ENCODE assay signal across 25 cellular contexts in genomic region chr2:16750175-16750924, GRCh38.
"Had no signal": no experiment of that assay in that cellular context is flagged by ENCODE, and none has a peak within 500 bp of the region (broad histone marks: within the 10 kb centered on the region; RNA-seq: fewer than 3 reads in every experiment).

No MANE protein-coding gene starts in this region.

- H3K4me2 ChIP-seq: smooth muscle cell had no signal

- H3K36me3 ChIP-seq: lower lobe of right lung, neutrophil, right atrium auricular region, right lobe of liver, tibial nerve, uterus had no signal

- FAIRE-seq: keratinocyte had no signal

- H2AFZ ChIP-seq: parathyroid adenoma had no signal

- H3K9ac ChIP-seq: parathyroid adenoma had no signal

- H3K27me3 ChIP-seq: right atrium auricular region, right lobe of liver, tibial nerve, uterus had no signal

- H3K79me2 ChIP-seq: parathyroid adenoma had no signal

- H3K27ac ChIP-seq: lower lobe of right lung, neutrophil, parathyroid adenoma, right atrium auricular region, right lobe of liver, tibial nerve, uterus had no signal

- H3K4me3 ChIP-seq: lower lobe of right lung, right atrium auricular region, right lobe of liver, smooth muscle cell, tibial nerve, uterus had no signal

- DNase-seq: hippocampal formation; kidney glomerular epithelial cell; left cardiac atrium; lower lobe of right lung; mammary epithelial cell; mesenchymal stem cell; naive thymus-derived CD8-positive, alpha-beta T cell; occipital lobe; right lobe of liver; stimulated activated CD4-positive, alpha-beta T cell treated with anti-CD3 and anti-CD28 coated beads, Interleukin-1b, Interleukin-23, amount 100 ng/mL, for 48 hours; stimulated activated CD4-positive, alpha-beta T cell treated with anti-CD3 and anti-CD28 coated beads, Interleukin-2, amount 100 ng/mL, for 48 hours; stimulated activated CD4-positive, alpha-beta T cell treated with anti-CD3 and anti-CD28 coated beads, Interleukin-4, amount 100 ng/mL, for 4 hours; stimulated activated CD8-positive, alpha-beta memory T cell treated with anti-CD3 and anti-CD28 coated beads, Interleukin-4, amount 100 ng/mL, for 48 hours; stimulated activated naive CD4-positive, alpha-beta T cell treated with Interleukin-2 at 50 U/mL for 16 hours; stimulated activated naive CD8-positive, alpha-beta T cell treated with anti-CD3 and anti-CD28 coated beads, Interleukin-15, amount 100 ng/mL, for 72 hours; substantia nigra; uterus had no signal

- H3K9me3 ChIP-seq: lower lobe of right lung, neutrophil, right atrium auricular region, right lobe of liver, tibial nerve, uterus had no signal

- ATAC-seq: left cardiac atrium; left lobe of liver; lower lobe of right lung; naive thymus-derived CD8-positive, alpha-beta T cell; right lobe of liver; stimulated activated memory B cell treated with anti-CD40 and anti-IgM and Interleukin-4, amounts not matched to agents 10 μg/mL and 1 μg/mL and 100 μg/mL, for 72 hours; stimulated activated naive CD8-positive, alpha-beta T cell treated with anti-CD3 and anti-CD28 coated beads, Interleukin-15, amount 100 ng/mL, for 72 hours had no signal

- H3K4me1 ChIP-seq: lower lobe of right lung, parathyroid adenoma, right atrium auricular region, right lobe of liver, tibial nerve, uterus had no signal
